8 cellular contexts compared by ENCODE assay signal in the genomic region with DNA sequence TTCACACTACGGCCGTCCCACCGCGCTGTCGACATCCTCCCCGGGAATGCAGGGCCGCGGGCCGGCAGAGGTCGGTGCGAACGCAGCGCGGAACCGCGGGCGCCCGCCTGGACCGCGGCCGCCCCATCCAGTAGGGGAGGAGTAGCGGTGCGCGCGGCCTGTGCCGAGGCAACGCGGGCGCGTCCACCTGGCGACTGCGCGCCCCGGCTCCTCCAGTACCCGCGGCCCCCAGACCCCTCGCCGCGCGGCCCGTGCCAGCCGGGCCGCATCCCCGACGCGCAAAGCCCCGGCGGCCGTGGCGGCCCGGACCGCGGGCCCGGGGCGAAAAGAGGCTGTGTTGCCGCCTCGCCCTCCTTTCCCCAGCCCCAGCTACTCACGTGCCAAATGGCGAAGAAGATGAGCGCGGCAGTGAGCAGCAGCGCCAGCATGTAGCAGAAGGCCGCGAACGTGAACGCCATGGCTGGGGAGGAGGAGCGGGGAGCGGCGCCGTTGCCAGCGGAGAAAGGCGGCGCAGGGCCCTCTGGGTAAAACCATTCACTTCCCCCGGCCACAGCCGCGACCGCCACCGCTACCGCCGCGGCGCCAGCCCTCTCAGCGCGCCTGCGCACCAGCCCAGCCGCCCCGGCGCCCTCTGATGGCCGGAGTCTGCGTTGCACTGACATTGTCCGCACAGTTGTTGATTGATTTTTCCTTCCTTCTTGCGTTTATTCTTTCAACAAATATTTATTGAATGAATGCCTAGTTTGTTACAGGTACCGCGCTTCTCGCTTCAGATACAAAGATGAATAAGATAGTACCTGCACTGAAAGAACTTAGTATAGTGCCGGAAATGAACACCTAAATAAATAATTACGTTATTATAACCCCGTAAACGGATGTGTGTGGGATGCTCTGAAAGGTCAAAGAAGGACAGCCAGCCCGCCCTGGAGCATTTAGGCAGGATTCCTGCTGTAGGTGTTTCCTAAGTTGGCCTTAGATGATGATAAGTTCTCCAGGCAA. TPM values are rescaled to one million over a fixed set of nuclear protein-coding genes. Genes with fewer than 3 reads are reported as not detected.
DNase-seq lines count a peak whose midpoint lies in the region; ATAC-seq and TF ChIP-seq lines count a peak whose summit lies in the region.

Gene CNIH1 (minus strand): TSS at position 505 of the 999 bp plus-strand sequence. CDS start 47 bp downstream, at position 458.

- peak; percentile 93 for ATAC-seq in GM19043 (IDR thresholded peaks at IDR 0.05; ENCODE audit: low read depth, unreplicated experiment)
- ATAC-seq in HG03378 (IDR thresholded peaks at IDR 0.05; ENCODE audit: unreplicated experiment): peak; percentile 80

- no peaks in the 10 kb centered on the region for H3K36me3 ChIP-seq in kidney epithelial cell (ENCODE audit: control insufficient read depth, insufficient read depth, low read length)

- H3K27me3 ChIP-seq in kidney epithelial cell (ENCODE audit: control insufficient read depth, insufficient read depth, low read length): no peaks in the 10 kb centered on the region

- peak; percentile 68 for TF ChIP-seq CTCF in kidney epithelial cell (IDR thresholded peaks at IDR 0.05; ENCODE audit: insufficient read depth, low read length, poor library complexity, severe bottlenecking)

- DNase-seq in AML-193 (lab: John Stamatoyannopoulos, UW): peak; percentile 84 to 86
- DNase-seq in NCI-H446 treated with DMSO at 0.1 percent for 48 hours (lab: John Stamatoyannopoulos, UW): peak; percentile 86
- DNase-seq in activated CD4-positive, CD25-positive, alpha-beta regulatory T cell treated with anti-CD3 and anti-CD28 coated beads, Interleukin-2, amount 50 U/mL, for 72 hours: peak; percentile 97
- peak; percentile 28 to 70 for DNase-seq in cerebellar nuclear complex (lab: John Stamatoyannopoulos, UW)
- peak; percentile 48 for DNase-seq in kidney epithelial cell (ENCODE audit: low read depth)
- DNase-seq in stimulated activated CD4-positive, alpha-beta T cell treated with anti-CD3 and anti-CD28 coated beads, Interleukin-1b, Interleukin-23, amount 100 ng/mL, for 1 hour (ENCODE audit: low read depth in 2 of 2): peak; percentile 81 to 90

- H3K4me3 ChIP-seq in kidney epithelial cell (ENCODE audit: low read depth, low read length): peak within 1 kb of the TSS; percentile 87

RNA-seq across cellular contexts. Expression of gene CNIH1, which starts in this region (rescaled TPM):
- total RNA-seq in kidney epithelial cell: 105 and 227 TPM in 2 replicates

Comparison
In these comparisons a context has a peak if more than half of its experiments do, and no peak if none do; other contexts are left out.
1. Peak in every context shown above with its lines: DNase-seq, ATAC-seq and H3K4me3 ChIP-seq.